ENCODE assay signal across 1 cellular context in genomic region chr12:24945039-24945438, GRCh38.
TF ChIP-seq lines count a peak whose summit lies in the region.

No MANE protein-coding gene starts in this region.

TF ChIP-seq in HepG2, 621 proteins besides CTCF, POLR2A, EP300 and RAD21:
- TF ChIP-seq ZFP37 (CRISPR knock-in tag; IDR thresholded peaks at IDR 0.05; ENCODE audit: borderline replicate concordance) = no peak
- TF ChIP-seq, protein P1, sequence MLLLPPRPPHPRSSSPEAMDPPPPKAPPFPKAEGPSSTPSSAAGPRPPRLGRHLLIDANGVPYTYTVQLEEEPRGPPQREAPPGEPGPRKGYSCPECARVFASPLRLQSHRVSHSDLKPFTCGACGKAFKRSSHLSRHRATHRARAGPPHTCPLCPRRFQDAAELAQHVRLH (CRISPR knock-in tag; IDR thresholded peaks at IDR 0.05; ENCODE audit: borderline replicate concordance, low read depth) = no peak
- peak; percentile 48; the same call in 1 of the 2 replicates for TF ChIP-seq NFE2L2 (IDR thresholded peaks at IDR 0.05; ENCODE audit: low read length)
- TF ChIP-seq FOSL2 (CRISPR knock-in tag; IDR thresholded peaks at IDR 0.05) = peak; percentile 22; the same call in 1 of the 2 replicates
- peak in 1 of 2 experiments; percentile 35; a peak in 1 of 4 replicates for TF ChIP-seq ATF4 (CRISPR knock-in tag; IDR thresholded peaks at IDR 0.05)
